18 cellular contexts compared by ENCODE assay signal in the genomic region with DNA sequence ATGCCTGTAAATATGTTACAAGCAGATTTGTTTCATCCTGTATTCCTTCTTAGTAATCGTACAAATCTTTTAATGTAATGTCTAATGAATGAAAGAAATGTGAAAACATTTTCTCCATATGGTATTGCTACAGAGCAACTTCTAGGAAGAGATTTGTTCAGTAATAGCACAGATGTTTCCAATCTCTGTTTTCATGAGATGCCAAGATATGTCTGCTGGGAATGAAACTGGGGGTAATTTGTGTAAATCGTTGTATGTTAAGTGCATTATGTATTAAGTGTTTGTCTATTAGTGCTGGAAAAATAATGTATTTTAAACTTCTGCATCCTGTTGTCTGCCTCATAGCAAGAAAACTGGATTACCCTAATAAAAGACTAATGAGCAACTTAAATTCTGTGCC.
DNase-seq lines count a peak whose midpoint lies in the region; ATAC-seq and TF ChIP-seq lines count a peak whose summit lies in the region.
"Had no signal": no experiment of that assay in that cellular context is flagged by ENCODE, and none has a peak within 500 bp of the region (broad histone marks: within the 10 kb centered on the region; RNA-seq: fewer than 3 reads in every experiment).

No MANE protein-coding gene starts in this region.

- H3K4me1 ChIP-seq in IMR-90 (ENCODE audit: control insufficient read depth, insufficient read depth, low read length), result no peaks in the 10 kb centered on the region
- no peaks in the 10 kb centered on the region for H3K4me1 ChIP-seq in naive thymus-derived CD4-positive, alpha-beta T cell (ENCODE audit: control insufficient read depth in 2 of 2, insufficient read depth in 2 of 2, low read length in 2 of 2)
- H3K4me1 ChIP-seq: A549, BLaER1 had no signal

- POLR2A ChIA-PET in IMR-90 (lab: Charles Lee; ENCODE audit: unreplicated experiment), result no interaction called here
- POLR2A ChIA-PET in naive thymus-derived CD4-positive, alpha-beta T cell (lab: Charles Lee), result no interaction called here

- H2BK15ac ChIP-seq in IMR-90 (ENCODE audit: low read depth, low read length), result no peak overlapping the region

- H3K36me3 ChIP-seq in IMR-90 (ENCODE audit: control insufficient read depth, insufficient read depth, low read length), result no peaks in the 10 kb centered on the region
- no peaks in the 10 kb centered on the region for H3K36me3 ChIP-seq in naive thymus-derived CD4-positive, alpha-beta T cell (ENCODE audit: control insufficient read depth in 2 of 3, insufficient read depth in 3 of 3, low read length in 3 of 3)
- H3K36me3 ChIP-seq: BLaER1, MG63 had no signal

- no peak for TF ChIP-seq POLR2A in IMR-90 (IDR thresholded peaks at IDR 0.05; ENCODE audit: low read depth, low read length)

- no peaks in the 10 kb centered on the region for H3K9me1 ChIP-seq in IMR-90 (ENCODE audit: insufficient read depth, low read length)

- peaks cover 0 to 5% (median 0%) of the 10 kb centered on the region in 5 donors for H3K36me3 Mint-ChIP-seq in naive thymus-derived CD4-positive, alpha-beta T cell
- H3K36me3 Mint-ChIP-seq: CD8-positive, alpha-beta T cell had no signal

- H3K14ac ChIP-seq in IMR-90 (replicated peaks; ENCODE audit: low read depth, low read length), result no peak overlapping the region

- no peak overlapping the region for H3K27ac Mint-ChIP-seq in naive thymus-derived CD4-positive, alpha-beta T cell
- H3K27ac Mint-ChIP-seq: CD8-positive, alpha-beta T cell had no signal

- no peak for ATAC-seq in IMR-90 (ENCODE audit: low read depth)
- no peak for ATAC-seq in stimulated activated naive CD8-positive, alpha-beta T cell treated with anti-CD3 and anti-CD28 coated beads, Interleukin-15, Interleukin-2, amounts not matched to agents 100 U/mL and 50 U/mL, for 24 hours
- no peak for ATAC-seq in GM18870 (IDR thresholded peaks at IDR 0.05; ENCODE audit: unreplicated experiment)
- no peak for ATAC-seq in naive thymus-derived CD4-positive, alpha-beta T cell
- ATAC-seq: A549; CD8-positive, alpha-beta T cell; GM12878 had no signal

- CTCF ChIA-PET in IMR-90 (lab: Yijun Ruan, JAX), result no interaction called here
- CTCF ChIA-PET in naive thymus-derived CD4-positive, alpha-beta T cell (lab: Charles Lee), result no interaction called here

- no peak overlapping the region for H2BK120ac ChIP-seq in IMR-90 (ENCODE audit: low read depth, low read length)

- in situ Hi-C loops in IMR-90 (cut with MboI; ENCODE audit: low sequenced_read_pairs), result no loop called here

- H3K4me1 Mint-ChIP-seq in naive thymus-derived CD4-positive, alpha-beta T cell, result no peaks in the 10 kb centered on the region

- DNase-seq in AG20443 (ENCODE audit: low spot score), result peak; percentile 6
- DNase-seq in IMR-90, result peak; percentile 0
- peak; percentile 33 for DNase-seq in fibroblast of gingiva (ENCODE audit: low read depth)
- peak; percentile 33 for DNase-seq in left kidney (ENCODE audit: low read depth, low spot score)
- DNase-seq in stimulated activated naive CD8-positive, alpha-beta T cell treated with anti-CD3 and anti-CD28 coated beads, Interleukin-15, Interleukin-2, amounts not matched to agents 100 U/mL and 50 U/mL, for 24 hours, result no peak
- DNase-seq in hippocampal formation (lab: John Stamatoyannopoulos, UW), result no peak
- DNase-seq in naive thymus-derived CD4-positive, alpha-beta T cell, result no peak
- DNase-seq: CD8-positive, alpha-beta T cell; DMS79; MG63; NCI-H1092; NCI-H146; NCI-H2081; NCI-H524 had no signal

- no peaks in the 10 kb centered on the region for H4K20me1 ChIP-seq in IMR-90 (ENCODE audit: insufficient read depth, low read length)
- H4K20me1 ChIP-seq: BLaER1 had no signal

- no peak overlapping the region for H4K8ac ChIP-seq in IMR-90 (ENCODE audit: low read depth in 2 of 2, low read length in 2 of 2)

- H3K4me3 Mint-ChIP-seq in naive thymus-derived CD4-positive, alpha-beta T cell, result no peak overlapping the region
- H3K4me3 Mint-ChIP-seq: CD8-positive, alpha-beta T cell had no signal

- H3K56ac ChIP-seq in IMR-90 (ENCODE audit: extremely low read depth, insufficient read depth, low read length), result no peak overlapping the region

- H3K27me3 ChIP-seq in IMR-90 (ENCODE audit: control insufficient read depth, insufficient read depth, low read length), result no peaks in the 10 kb centered on the region
- no peaks in the 10 kb centered on the region for H3K27me3 ChIP-seq in naive thymus-derived CD4-positive, alpha-beta T cell (ENCODE audit: control insufficient read depth in 2 of 2, insufficient read depth in 2 of 2, low read length in 2 of 2)
- H3K27me3 ChIP-seq: BLaER1, MG63 had no signal

- TF ChIP-seq CTCF in IMR-90 (conservative IDR thresholded peaks at IDR 0.05; ENCODE audit: low read depth, low read length), result no peak

- H3K4me2 ChIP-seq in IMR-90 (ENCODE audit: low read depth, low read length), result no peak overlapping the region
- H3K4me2 ChIP-seq: A549, BLaER1 had no signal

- TF ChIP-seq RAD21 in IMR-90 (IDR thresholded peaks at IDR 0.05; ENCODE audit: low read length), result no peak

- no peak overlapping the region for H2BK20ac ChIP-seq in IMR-90 (ENCODE audit: low read depth, low read length)

- H3K9me3 Mint-ChIP-seq in naive thymus-derived CD4-positive, alpha-beta T cell, result peaks cover 0 to 22% (median 9%) of the 10 kb centered on the region in 11 donors

- no CpG with 5 or more reads among the region's 2 CpGs for WGBS in IMR-90 (ENCODE audit: extremely low coverage in 2 of 2, insufficient read length in 1 of 2), 2 experiments

- H2AFZ ChIP-seq in IMR-90 (replicated peaks; ENCODE audit: low read length, poor library complexity), result no peak overlapping the region

- no peak overlapping the region for H3K4me3 ChIP-seq in IMR-90 (ENCODE audit: insufficient read depth, low read depth, low read length)
- no peak overlapping the region for H3K4me3 ChIP-seq in naive thymus-derived CD4-positive, alpha-beta T cell (ENCODE audit: low read length)
- H3K4me3 ChIP-seq: A549, BLaER1, GM12878, MG63 had no signal

- H3K9ac ChIP-seq in IMR-90 (ENCODE audit: low read depth, low read length), result no peak overlapping the region
- H3K9ac ChIP-seq: BLaER1 had no signal

- no peak overlapping the region for H4K91ac ChIP-seq in IMR-90 (ENCODE audit: insufficient read depth, low read depth, low read length)

- H2AK9ac ChIP-seq in IMR-90 (replicated peaks; ENCODE audit: low read depth, low read length, poor library complexity), result no peak overlapping the region

- H4K5ac ChIP-seq in IMR-90 (ENCODE audit: low read depth, low read length), result no peak overlapping the region

- H3K18ac ChIP-seq in IMR-90 (ENCODE audit: low read depth, low read length), result no peak overlapping the region

- no peak overlapping the region for H3K4ac ChIP-seq in IMR-90 (ENCODE audit: low read depth, low read length)

- H3K27me3 Mint-ChIP-seq in naive thymus-derived CD4-positive, alpha-beta T cell, result no peaks in the 10 kb centered on the region

- dilution Hi-C loops in IMR-90 (cut with HindIII; ENCODE audit: low sequenced_read_pairs, unreplicated experiment), result no loop called here

- H2BK5ac ChIP-seq in IMR-90 (ENCODE audit: low read depth, low read length, poor library complexity, severe bottlenecking), result no peak overlapping the region

- no peaks in the 10 kb centered on the region for H3K79me1 ChIP-seq in IMR-90 (ENCODE audit: low read depth in 1 of 2, low read length in 2 of 2)

- BruUV-seq in IMR-90 (replicated peaks; lab: Mats Ljungman, UMichigan), result no TSS peak

- intact Hi-C loops in IMR-90 (cut with micrococcal nuclease), result no loop called here
- intact Hi-C loops in naive thymus-derived CD4-positive, alpha-beta T cell (cut with micrococcal nuclease), result no loop called here

- no peak overlapping the region for H3K23ac ChIP-seq in IMR-90 (ENCODE audit: low read depth, low read length)

- H3K27ac ChIP-seq in IMR-90 (ENCODE audit: insufficient read depth, low read length), result no peak overlapping the region
- H3K27ac ChIP-seq in naive thymus-derived CD4-positive, alpha-beta T cell (ENCODE audit: low read depth, low read length), result no peak overlapping the region
- H3K27ac ChIP-seq: A549, BLaER1 had no signal

- H2AK5ac ChIP-seq in IMR-90 (ENCODE audit: low read depth, low read length), result no peak overlapping the region

- no peaks in the 10 kb centered on the region for H3K9me3 ChIP-seq in IMR-90 (ENCODE audit: control insufficient read depth, insufficient read depth, low read length)
- no peaks in the 10 kb centered on the region for H3K9me3 ChIP-seq in naive thymus-derived CD4-positive, alpha-beta T cell (ENCODE audit: control insufficient read depth in 2 of 3, low read length in 3 of 3)
- H3K9me3 ChIP-seq: A549, BLaER1, MG63 had no signal

TF ChIP-seq in IMR-90, 13 proteins besides CTCF, POLR2A, EP300 and RAD21 (continues in another document):
- TF ChIP-seq BHLHE40 (IDR thresholded peaks at IDR 0.05; ENCODE audit: low read depth, low read length) (no peak), SMC3 (IDR thresholded peaks at IDR 0.05; ENCODE audit: low read depth, low read length) (no peak), RCOR1 (IDR thresholded peaks at IDR 0.05; ENCODE audit: insufficient replicate concordance, low read length) (no peak), CHD1 (IDR thresholded peaks at IDR 0.05; ENCODE audit: low read depth, low read length) (no peak), MAFK (IDR thresholded peaks at IDR 0.05; ENCODE audit: low read depth, low read length) (no peak), ELK1 (IDR thresholded peaks at IDR 0.05; ENCODE audit: borderline replicate concordance, low read depth, low read length) (no peak), RFX5 (IDR thresholded peaks at IDR 0.05; ENCODE audit: low read depth, low read length) (no peak), USF2 (IDR thresholded peaks at IDR 0.05; ENCODE audit: low read depth, low read length) (no peak), FOS (IDR thresholded peaks at IDR 0.05; ENCODE audit: low read depth, low read length) (no peak), MAZ (IDR thresholded peaks at IDR 0.05; ENCODE audit: borderline replicate concordance, low read depth, low read length) (no peak), MXI1 (IDR thresholded peaks at IDR 0.05; ENCODE audit: borderline replicate concordance, low read depth, low read length) (no peak)

Comparison
In these comparisons a context has a peak if more than half of its experiments do, and no peak if none do; other contexts are left out.
1. DNase-seq: peak in AG20443 (single experiment), IMR-90 (single experiment), fibroblast of gingiva (single experiment) and left kidney (single experiment); none in stimulated activated naive CD8-positive, alpha-beta T cell treated with anti-CD3 and anti-CD28 coated beads, Interleukin-15, Interleukin-2, amounts not matched to agents 100 U/mL and 50 U/mL, for 24 hours (single experiment), hippocampal formation (0 of 2) and naive thymus-derived CD4-positive, alpha-beta T cell (0 of 9).